ENCODE assay signal across 11 cellular contexts in the genomic region with DNA sequence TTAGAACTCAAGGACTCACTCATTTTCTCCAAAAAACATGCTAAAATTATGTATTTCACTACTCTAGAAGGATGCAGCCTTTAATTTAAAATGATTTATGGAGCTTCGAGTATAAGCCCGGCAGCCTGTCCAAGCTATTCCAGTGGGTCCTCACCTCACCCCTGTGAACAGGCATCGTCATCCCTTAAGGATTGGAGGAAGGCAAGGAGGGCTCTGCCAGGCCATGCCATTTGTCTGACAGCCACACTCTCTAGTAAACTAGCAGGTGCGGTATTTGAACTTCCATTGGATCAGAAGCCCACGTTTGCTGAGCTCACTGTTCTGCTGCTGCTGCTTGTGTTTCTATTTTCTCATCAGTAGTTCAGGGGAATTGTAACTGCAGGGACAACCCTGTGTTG. TPM values are rescaled to one million over a fixed set of nuclear protein-coding genes. Genes with fewer than 3 reads are reported as not detected.
DNase-seq lines count a peak whose midpoint lies in the region; ATAC-seq and TF ChIP-seq lines count a peak whose summit lies in the region.
"Had no signal": no experiment of that assay in that cellular context is flagged by ENCODE, and none has a peak within 500 bp of the region (broad histone marks: within the 10 kb centered on the region; RNA-seq: fewer than 3 reads in every experiment).

No MANE protein-coding gene starts in this region.

- no peak for TF ChIP-seq POLR2A in esophagus squamous epithelium (IDR thresholded peaks at IDR 0.05)

- H2AFZ ChIP-seq in trophoblast cell (ENCODE audit: insufficient read depth, low read length, poor library complexity) = peak overlapping the region; percentile 78
- H2AFZ ChIP-seq in Karpas-422 (ENCODE audit: low read length) = no peak overlapping the region

- WGBS in esophagus squamous epithelium, 2 donors = 17 to 38% methylated on average over 5 of the region's 5 CpGs
- no CpG with 5 or more reads among the region's 5 CpGs for WGBS in trophoblast cell (ENCODE audit: extremely low coverage, insufficient coverage, insufficient read length)

- H3K36me3 ChIP-seq in RWPE2 (ENCODE audit: low read depth) (peaks cover 62% of the 10 kb centered on the region), esophagus squamous epithelium (peaks cover 0 to 19% (median 1%) of the 10 kb centered on the region in 3 donors), trophoblast cell (ENCODE audit: control insufficient read depth in 1 of 2, insufficient read depth in 2 of 2, low read length in 2 of 2) (peaks cover 5 to 7% of the 10 kb centered on the region in 2 experiments), Karpas-422 (ENCODE audit: insufficient read depth, low read length) (no peaks in the 10 kb centered on the region)
- H3K36me3 ChIP-seq: WERI-Rb-1 had no signal

- H3K79me2 ChIP-seq in trophoblast cell (ENCODE audit: control insufficient read depth, insufficient read depth, low read length, poor library complexity) (peaks cover 14% of the 10 kb centered on the region), Karpas-422 (ENCODE audit: low read length) (no peaks in the 10 kb centered on the region)

- H4K8ac ChIP-seq in trophoblast cell (ENCODE audit: low read depth, low read length) = peak overlapping the region; percentile 96

- H3K4ac ChIP-seq in trophoblast cell (ENCODE audit: low read depth, low read length) = peak overlapping the region; percentile 82

- peak overlapping the region; percentile 100 for H2AK5ac ChIP-seq in trophoblast cell (ENCODE audit: low read length)

- H2BK5ac ChIP-seq in trophoblast cell (ENCODE audit: low read depth, low read length, poor library complexity) = peak overlapping the region; percentile 100

- peak overlapping the region; percentile 60 for H4K12ac ChIP-seq in trophoblast cell (ENCODE audit: low read depth, low read length)

- H4K20me1 ChIP-seq in Karpas-422 (ENCODE audit: insufficient read depth, low read depth, low read length) = no peaks in the 10 kb centered on the region

- H3K4me2 ChIP-seq in trophoblast cell (ENCODE audit: low read length) (peak overlapping the region; percentile 53), Karpas-422 (ENCODE audit: low read depth, low read length, poor library complexity, severe bottlenecking) (no peak overlapping the region)

- intact Hi-C loops in esophagus squamous epithelium (cut with DNase I) = no loop called here

- H3K14ac ChIP-seq in trophoblast cell (ENCODE audit: low read length) = peak overlapping the region; percentile 99

- peak overlapping the region; percentile 100 for H4K91ac ChIP-seq in trophoblast cell (ENCODE audit: low read depth, low read length)

- H3K4me3 ChIP-seq in RWPE2 (ENCODE audit: severe bottlenecking) (peak overlapping the region; percentile 50), esophagus squamous epithelium (peak overlapping the region; percentile 45 to 77 (median 66)), trophoblast cell (ENCODE audit: low read depth, low read length) (peak overlapping the region; percentile 50), Karpas-422 (ENCODE audit: low read length) (no peak overlapping the region)
- H3K4me3 ChIP-seq: mucosa of descending colon had no signal

- peaks cover 54% of the 10 kb centered on the region for H3K79me1 ChIP-seq in trophoblast cell (ENCODE audit: low read length)

- DNase-seq in AG08396 (ENCODE audit: low spot score) (peak; percentile 26), RWPE2 (ENCODE audit: low spot score) (no peak), esophagus squamous epithelium (lab: John Stamatoyannopoulos, UW) (no peak), trophoblast cell (no peak), NCI-H146 (lab: John Stamatoyannopoulos, UW) (no peak), mucosa of gallbladder (ENCODE audit: low spot score) (no peak), Karpas-422 (no peak), NCI-H1436 (lab: John Stamatoyannopoulos, UW) (no peak)
- DNase-seq: mucosa of descending colon, NCI-H345, WERI-Rb-1 had no signal

- peak overlapping the region; percentile 69 for H3K9ac ChIP-seq in trophoblast cell (ENCODE audit: low read length)
- H3K9ac ChIP-seq in Karpas-422 (ENCODE audit: low read length) = no peak overlapping the region

- H3K9me3 ChIP-seq in RWPE2 (ENCODE audit: severe bottlenecking) (no peaks in the 10 kb centered on the region), esophagus squamous epithelium (no peaks in the 10 kb centered on the region), trophoblast cell (ENCODE audit: insufficient read depth, low read depth, low read length) (peaks cover 2% of the 10 kb centered on the region), Karpas-422 (ENCODE audit: low read length) (no peaks in the 10 kb centered on the region)
- H3K9me3 ChIP-seq: mucosa of descending colon had no signal

- no peak for ATAC-seq in RWPE2 (ENCODE audit: low read depth)

- peak overlapping the region; percentile 100 for H2BK12ac ChIP-seq in trophoblast cell (ENCODE audit: low read length)

- H3K9me2 ChIP-seq in Karpas-422 (replicated peaks; ENCODE audit: insufficient read depth, low read length) = no peaks in the 10 kb centered on the region

- peaks cover 59% of the 10 kb centered on the region for H3K4me1 ChIP-seq in RWPE2 (ENCODE audit: insufficient read depth, poor library complexity, severe bottlenecking)
- peaks cover 42 to 97% (median 65%) of the 10 kb centered on the region in 3 donors for H3K4me1 ChIP-seq in esophagus squamous epithelium
- H3K4me1 ChIP-seq in trophoblast cell (ENCODE audit: control insufficient read depth in 1 of 2, insufficient read depth in 2 of 2, low read length in 2 of 2) = peaks cover 49% of the 10 kb centered on the region in 2 experiments
- H3K4me1 ChIP-seq in Karpas-422 (ENCODE audit: low read length) = no peaks in the 10 kb centered on the region

- H3K27me3 ChIP-seq in RWPE2 (ENCODE audit: insufficient read depth, poor library complexity, severe bottlenecking) (no peaks in the 10 kb centered on the region), esophagus squamous epithelium (no peaks in the 10 kb centered on the region), trophoblast cell (ENCODE audit: insufficient read depth, low read length) (no peaks in the 10 kb centered on the region), Karpas-422 (ENCODE audit: low read length) (no peaks in the 10 kb centered on the region)

- TF ChIP-seq CTCF in RWPE2 (IDR thresholded peaks at IDR 0.05; ENCODE audit: poor library complexity, severe bottlenecking) (no peak), esophagus squamous epithelium (IDR thresholded peaks at IDR 0.05) (no peak)

- H3K27ac ChIP-seq in RWPE2 (ENCODE audit: poor library complexity, severe bottlenecking) (peak overlapping the region; percentile 97), esophagus squamous epithelium (peak overlapping the region; percentile 87 to 97 (median 95)), trophoblast cell (ENCODE audit: low read depth, low read length) (peak overlapping the region; percentile 100), Karpas-422 (ENCODE audit: low read length) (no peak overlapping the region)
- H3K27ac ChIP-seq: WERI-Rb-1 had no signal

- peak overlapping the region; percentile 96 for H3K18ac ChIP-seq in trophoblast cell (ENCODE audit: low read length)

- no peak overlapping the region for H3K23ac ChIP-seq in trophoblast cell (ENCODE audit: low read length)

- peak overlapping the region; percentile 99 for H2BK120ac ChIP-seq in trophoblast cell (ENCODE audit: insufficient read depth, low read length, poor library complexity)

RNA-seq across cellular contexts. Expression of gene NAA20, which starts 39.8 kb away (rescaled TPM):
- total RNA-seq in esophagus squamous epithelium (100 to 1,000 TPM; 115 to 164 (median 139) TPM), mucosa of gallbladder (54.3 TPM)
- polyA plus RNA-seq in trophoblast cell (2013) = 42.9 and 45.3 TPM in 2 replicates
- 32.8 and 39.0 TPM in 2 replicates for total RNA-seq in Karpas-422 (2014; rRNA removed; shearing (Covaris generic); ENCODE audit: low replicate concordance)
